In the genomic region with DNA sequence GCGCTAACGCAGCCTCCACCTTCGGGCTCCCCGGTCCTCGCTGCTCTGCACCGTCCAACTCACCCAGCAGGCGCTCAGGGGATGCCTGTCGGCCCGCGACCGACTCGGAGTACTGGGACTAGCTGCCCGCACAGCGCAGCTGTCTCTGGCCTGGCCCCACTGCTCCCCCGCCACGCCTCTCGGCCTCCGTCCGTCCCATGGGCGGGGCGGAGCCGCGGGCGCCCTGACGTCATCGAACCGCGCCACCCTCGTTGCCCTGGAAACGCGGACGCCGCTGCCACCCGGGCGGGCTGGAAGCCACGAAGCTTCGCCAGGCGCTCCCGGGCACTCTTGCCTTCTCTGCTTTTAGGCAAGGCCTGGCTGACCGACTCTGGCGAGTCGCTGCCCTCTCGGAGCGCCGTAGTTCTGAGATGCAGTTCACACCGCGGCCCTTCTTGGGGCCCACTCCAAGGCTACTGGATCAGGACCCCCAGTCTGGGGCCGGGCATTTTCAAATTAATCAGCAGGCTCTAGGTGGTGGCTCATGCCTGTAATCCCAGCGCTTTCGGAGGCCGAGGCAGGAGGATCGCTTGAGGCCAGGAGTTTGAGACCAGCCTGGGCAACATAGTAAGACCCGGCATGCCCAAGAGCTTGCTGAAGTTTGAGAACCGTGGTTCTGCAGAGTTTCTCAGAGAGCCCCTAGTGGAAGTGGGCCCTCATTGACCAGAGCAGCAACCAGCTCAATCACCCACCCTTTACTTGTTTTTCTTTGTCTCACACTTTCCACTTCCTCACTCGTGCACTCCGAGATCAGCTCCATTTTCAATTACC, we compare ENCODE assay signal across 1 cellular context.
TF ChIP-seq lines count a peak whose summit lies in the region.

No MANE protein-coding gene starts in this region.

TF ChIP-seq in HepG2, 621 proteins besides CTCF, POLR2A, EP300 and RAD21 (continued from another document and continues in another):
- peak; percentile 99 for TF ChIP-seq MXI1 (IDR thresholded peaks at IDR 0.05; ENCODE audit: borderline replicate concordance, low read depth, low read length)
- no peak for TF ChIP-seq ZNF484 (CRISPR knock-in tag; IDR thresholded peaks at IDR 0.05; ENCODE audit: borderline replicate concordance, low read depth)
- no peak; the same call in 1 of the 2 replicates for TF ChIP-seq ZNF224 (CRISPR knock-in tag; IDR thresholded peaks at IDR 0.05)
- TF ChIP-seq BRD4 (CRISPR knock-in tag; IDR thresholded peaks at IDR 0.05), result no peak; the same call in 1 of the 2 replicates
- no peak for TF ChIP-seq XBP1 (CRISPR knock-in tag; IDR thresholded peaks at IDR 0.05)
- no peak for TF ChIP-seq NR1H2 (CRISPR knock-in tag; IDR thresholded peaks at IDR 0.05; ENCODE audit: borderline replicate concordance, low read depth)
- peak; percentile 70; the same call in 1 of the 2 replicates for TF ChIP-seq ARNT2 (CRISPR knock-in tag; IDR thresholded peaks at IDR 0.05; ENCODE audit: low read depth)
- 0 out of 2 replicates have a peak, but pooled peaks have one; percentile 51 for TF ChIP-seq ZNF766 (CRISPR knock-in tag; IDR thresholded peaks at IDR 0.05; ENCODE audit: borderline replicate concordance)
- peak; percentile 73 for TF ChIP-seq TARDBP (CRISPR knock-in tag; IDR thresholded peaks at IDR 0.05)
- no peak; the same call in 1 of the 2 replicates for TF ChIP-seq REPIN1 (CRISPR knock-in tag; IDR thresholded peaks at IDR 0.05; ENCODE audit: borderline replicate concordance, low read depth)
- no peak for TF ChIP-seq JUN (CRISPR knock-in tag; IDR thresholded peaks at IDR 0.05)
- TF ChIP-seq TIGD3 (CRISPR knock-in tag; IDR thresholded peaks at IDR 0.05; ENCODE audit: borderline replicate concordance), result no peak
- peak; percentile 52; the same call in 1 of the 2 replicates for TF ChIP-seq TP53 (CRISPR knock-in tag; conservative IDR thresholded peaks at IDR 0.05)
- TF ChIP-seq ZKSCAN8 (CRISPR knock-in tag; IDR thresholded peaks at IDR 0.05; ENCODE audit: borderline replicate concordance), result no peak
- TF ChIP-seq ZFY (CRISPR knock-in tag; IDR thresholded peaks at IDR 0.05), result peak; percentile 86
- TF ChIP-seq HNRNPK (IDR thresholded peaks at IDR 0.05; ENCODE audit: low read depth, low read length, poor library complexity, severe bottlenecking), result peak; percentile 36
- TF ChIP-seq ZNF251 (CRISPR knock-in tag; IDR thresholded peaks at IDR 0.05), result no peak
- TF ChIP-seq HCFC1 (IDR thresholded peaks at IDR 0.05; ENCODE audit: low read depth, low read length), result peak; percentile 81
- TF ChIP-seq ATF1 (CRISPR knock-in tag; IDR thresholded peaks at IDR 0.05), result peak; percentile 97
- TF ChIP-seq YY1 (IDR thresholded peaks at IDR 0.05; ENCODE audit: insufficient read depth, insufficient replicate concordance, low read depth, low read length), result peak; percentile 77
- TF ChIP-seq YEATS2 (CRISPR knock-in tag; IDR thresholded peaks at IDR 0.05; ENCODE audit: borderline replicate concordance), result peak; percentile 90
- TF ChIP-seq RFXANK (CRISPR knock-in tag; IDR thresholded peaks at IDR 0.05), result no peak
- TF ChIP-seq, protein P1, sequence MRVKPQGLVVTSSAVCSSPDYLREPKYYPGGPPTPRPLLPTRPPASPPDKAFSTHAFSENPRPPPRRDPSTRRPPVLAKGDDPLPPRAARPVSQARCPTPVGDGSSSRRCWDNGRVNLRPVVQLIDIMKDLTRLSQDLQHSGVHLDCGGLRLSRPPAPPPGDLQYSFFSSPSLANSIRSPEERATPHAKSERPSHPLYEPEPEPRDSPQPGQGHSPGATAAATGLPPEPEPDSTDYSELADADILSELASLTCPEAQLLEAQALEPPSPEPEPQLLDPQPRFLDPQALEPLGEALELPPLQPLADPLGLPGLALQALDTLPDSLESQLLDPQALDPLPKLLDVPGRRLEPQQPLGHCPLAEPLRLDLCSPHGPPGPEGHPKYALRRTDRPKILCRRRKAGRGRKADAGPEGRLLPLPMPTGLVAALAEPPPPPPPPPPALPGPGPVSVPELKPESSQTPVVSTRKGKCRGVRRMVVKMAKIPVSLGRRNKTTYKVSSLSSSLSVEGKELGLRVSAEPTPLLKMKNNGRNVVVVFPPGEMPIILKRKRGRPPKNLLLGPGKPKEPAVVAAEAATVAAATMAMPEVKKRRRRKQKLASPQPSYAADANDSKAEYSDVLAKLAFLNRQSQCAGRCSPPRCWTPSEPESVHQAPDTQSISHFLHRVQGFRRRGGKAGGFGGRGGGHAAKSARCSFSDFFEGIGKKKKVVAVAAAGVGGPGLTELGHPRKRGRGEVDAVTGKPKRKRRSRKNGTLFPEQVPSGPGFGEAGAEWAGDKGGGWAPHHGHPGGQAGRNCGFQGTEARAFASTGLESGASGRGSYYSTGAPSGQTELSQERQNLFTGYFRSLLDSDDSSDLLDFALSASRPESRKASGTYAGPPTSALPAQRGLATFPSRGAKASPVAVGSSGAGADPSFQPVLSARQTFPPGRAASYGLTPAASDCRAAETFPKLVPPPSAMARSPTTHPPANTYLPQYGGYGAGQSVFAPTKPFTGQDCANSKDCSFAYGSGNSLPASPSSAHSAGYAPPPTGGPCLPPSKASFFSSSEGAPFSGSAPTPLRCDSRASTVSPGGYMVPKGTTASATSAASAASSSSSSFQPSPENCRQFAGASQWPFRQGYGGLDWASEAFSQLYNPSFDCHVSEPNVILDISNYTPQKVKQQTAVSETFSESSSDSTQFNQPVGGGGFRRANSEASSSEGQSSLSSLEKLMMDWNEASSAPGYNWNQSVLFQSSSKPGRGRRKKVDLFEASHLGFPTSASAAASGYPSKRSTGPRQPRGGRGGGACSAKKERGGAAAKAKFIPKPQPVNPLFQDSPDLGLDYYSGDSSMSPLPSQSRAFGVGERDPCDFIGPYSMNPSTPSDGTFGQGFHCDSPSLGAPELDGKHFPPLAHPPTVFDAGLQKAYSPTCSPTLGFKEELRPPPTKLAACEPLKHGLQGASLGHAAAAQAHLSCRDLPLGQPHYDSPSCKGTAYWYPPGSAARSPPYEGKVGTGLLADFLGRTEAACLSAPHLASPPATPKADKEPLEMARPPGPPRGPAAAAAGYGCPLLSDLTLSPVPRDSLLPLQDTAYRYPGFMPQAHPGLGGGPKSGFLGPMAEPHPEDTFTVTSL (CRISPR knock-in tag; IDR thresholded peaks at IDR 0.05; ENCODE audit: borderline replicate concordance), result no peak
- TF ChIP-seq, protein P2, sequence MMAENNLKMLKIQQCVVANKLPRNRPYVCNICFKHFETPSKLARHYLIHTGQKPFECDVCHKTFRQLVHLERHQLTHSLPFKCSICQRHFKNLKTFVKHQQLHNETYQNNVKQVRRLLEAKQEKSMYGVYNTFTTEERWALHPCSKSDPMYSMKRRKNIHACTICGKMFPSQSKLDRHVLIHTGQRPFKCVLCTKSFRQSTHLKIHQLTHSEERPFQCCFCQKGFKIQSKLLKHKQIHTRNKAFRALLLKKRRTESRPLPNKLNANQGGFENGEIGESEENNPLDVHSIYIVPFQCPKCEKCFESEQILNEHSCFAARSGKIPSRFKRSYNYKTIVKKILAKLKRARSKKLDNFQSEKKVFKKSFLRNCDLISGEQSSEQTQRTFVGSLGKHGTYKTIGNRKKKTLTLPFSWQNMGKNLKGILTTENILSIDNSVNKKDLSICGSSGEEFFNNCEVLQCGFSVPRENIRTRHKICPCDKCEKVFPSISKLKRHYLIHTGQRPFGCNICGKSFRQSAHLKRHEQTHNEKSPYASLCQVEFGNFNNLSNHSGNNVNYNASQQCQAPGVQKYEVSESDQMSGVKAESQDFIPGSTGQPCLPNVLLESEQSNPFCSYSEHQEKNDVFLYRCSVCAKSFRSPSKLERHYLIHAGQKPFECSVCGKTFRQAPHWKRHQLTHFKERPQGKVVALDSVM (CRISPR knock-in tag; IDR thresholded peaks at IDR 0.05), result peak; percentile 53; the same call in 1 of the 2 replicates
- no peak for TF ChIP-seq RNF2 (conservative IDR thresholded peaks at IDR 0.05; ENCODE audit: low read depth)
- TF ChIP-seq SETDB1 (CRISPR knock-in tag; IDR thresholded peaks at IDR 0.05; ENCODE audit: borderline replicate concordance), result no peak
- TF ChIP-seq NONO (IDR thresholded peaks at IDR 0.05), result no peak
- peak; percentile 95 for TF ChIP-seq NONO (CRISPR knock-in tag; conservative IDR thresholded peaks at IDR 0.05)
- no peak for TF ChIP-seq PHB2 (IDR thresholded peaks at IDR 0.05; ENCODE audit: partially characterized antibody)
- TF ChIP-seq DNMT1 (CRISPR knock-in tag; IDR thresholded peaks at IDR 0.05), result no peak
- no peak for TF ChIP-seq CENPT (CRISPR knock-in tag; IDR thresholded peaks at IDR 0.05; ENCODE audit: low read depth)
- peak; percentile 91 for TF ChIP-seq SKI (IDR thresholded peaks at IDR 0.05; ENCODE audit: partially characterized antibody)
- TF ChIP-seq MEIS1 (CRISPR knock-in tag; IDR thresholded peaks at IDR 0.05; ENCODE audit: borderline replicate concordance), result peak; percentile 27; the same call in 1 of the 2 replicates
- TF ChIP-seq PAWR (CRISPR knock-in tag; IDR thresholded peaks at IDR 0.05; ENCODE audit: borderline replicate concordance), result no peak
- TF ChIP-seq ZSCAN21 (CRISPR knock-in tag; IDR thresholded peaks at IDR 0.05; ENCODE audit: borderline replicate concordance), result peak; percentile 81
- no peak for TF ChIP-seq GATA4 (IDR thresholded peaks at IDR 0.05; ENCODE audit: borderline replicate concordance, low read depth)
- TF ChIP-seq HDAC1 (CRISPR knock-in tag; IDR thresholded peaks at IDR 0.05), result peak; percentile 99
- no peak for TF ChIP-seq KDM1A (CRISPR knock-in tag; IDR thresholded peaks at IDR 0.05)
- 0 out of 2 replicates have a peak, but pooled peaks have one; percentile 33 for TF ChIP-seq ZNF512B (CRISPR knock-in tag; IDR thresholded peaks at IDR 0.05; ENCODE audit: borderline replicate concordance)
- no peak for TF ChIP-seq RORA (CRISPR knock-in tag; IDR thresholded peaks at IDR 0.05)
- no peak; the same call in 1 of the 2 replicates for TF ChIP-seq THRA (CRISPR knock-in tag; IDR thresholded peaks at IDR 0.05; ENCODE audit: borderline replicate concordance)
- TF ChIP-seq NR2F1 (CRISPR knock-in tag; IDR thresholded peaks at IDR 0.05), result no peak
- TF ChIP-seq ZNF510 (CRISPR knock-in tag; IDR thresholded peaks at IDR 0.05; ENCODE audit: low read depth), result no peak
- no peak for TF ChIP-seq ZNF562 (CRISPR knock-in tag; IDR thresholded peaks at IDR 0.05; ENCODE audit: borderline replicate concordance)
- TF ChIP-seq ZXDC (CRISPR knock-in tag; IDR thresholded peaks at IDR 0.05), result no peak
- 0 out of 2 replicates have a peak, but pooled peaks have one; percentile 38 for TF ChIP-seq ZNF580 (CRISPR knock-in tag; IDR thresholded peaks at IDR 0.05; ENCODE audit: borderline replicate concordance, low read depth)
- TF ChIP-seq POLR2AphosphoS2 (IDR thresholded peaks at IDR 0.05; ENCODE audit: low read depth, low read length), result no peak
- no peak for TF ChIP-seq ESRRA (CRISPR knock-in tag; IDR thresholded peaks at IDR 0.05; ENCODE audit: low read depth)
- TF ChIP-seq TEAD2 (CRISPR knock-in tag; IDR thresholded peaks at IDR 0.05), result no peak
